Comparison of ENCODE assay signal across 22 cellular contexts in genomic region chr3:69725994-69726571, GRCh38.
"Had no signal": no experiment of that assay in that cellular context is flagged by ENCODE, and none has a peak within 500 bp of the region (broad histone marks: within the 10 kb centered on the region; RNA-seq: fewer than 3 reads in every experiment).

No MANE protein-coding gene starts in this region.

- ATAC-seq: foreskin keratinocyte, gastroesophageal sphincter, left lung, lower lobe of right lung, mucosa of descending colon had no signal

- H3K36me3 Mint-ChIP-seq: immature natural killer cell, mesothelial cell of epicardium had no signal

- DNase-seq: dermis blood vessel endothelial cell; dorsolateral prefrontal cortex; effector CD4-positive, alpha-beta T cell; effector memory CD4-positive, alpha-beta T cell; foreskin keratinocyte; heart left ventricle; hypothalamus; immature natural killer cell; islet precursor cell; left cardiac atrium; left lung; left ventricle myocardium superior; lower lobe of right lung; mucosa of descending colon had no signal

- H3K4me3 Mint-ChIP-seq: immature natural killer cell, mesothelial cell of epicardium had no signal

- H3K4me3 ChIP-seq: coronary artery, dorsolateral prefrontal cortex, esophagus muscularis mucosa, gastroesophageal sphincter, heart left ventricle, hepatocyte, left lung, lower lobe of right lung, mucosa of descending colon had no signal

- H3K36me3 ChIP-seq: esophagus muscularis mucosa, gastroesophageal sphincter, heart left ventricle, left lung, lower lobe of right lung had no signal

- H3K4me1 ChIP-seq: esophagus muscularis mucosa, gastroesophageal sphincter, left lung, lower lobe of right lung had no signal

- H2AFZ ChIP-seq: hepatocyte had no signal

- H3K27ac Mint-ChIP-seq: immature natural killer cell, mesothelial cell of epicardium had no signal

- H3K27me3 ChIP-seq: esophagus muscularis mucosa, gastroesophageal sphincter, heart left ventricle, hepatocyte, left lung had no signal

- H3K79me2 ChIP-seq: hepatocyte had no signal

- H3K27ac ChIP-seq: coronary artery, dorsolateral prefrontal cortex, esophagus muscularis mucosa, foreskin keratinocyte, gastroesophageal sphincter, hepatocyte, left lung, lower lobe of right lung had no signal

- FAIRE-seq: colon, endothelial cell of umbilical vein, frontal cortex had no signal

- H3K9me3 ChIP-seq: esophagus muscularis mucosa, gastroesophageal sphincter, heart left ventricle, left lung, lower lobe of right lung, mucosa of descending colon had no signal

- H3K4me1 Mint-ChIP-seq: immature natural killer cell had no signal

- H3K9me3 Mint-ChIP-seq: mesothelial cell of epicardium had no signal
